Comparison of ENCODE assay signal across 32 cellular contexts in the genomic region with DNA sequence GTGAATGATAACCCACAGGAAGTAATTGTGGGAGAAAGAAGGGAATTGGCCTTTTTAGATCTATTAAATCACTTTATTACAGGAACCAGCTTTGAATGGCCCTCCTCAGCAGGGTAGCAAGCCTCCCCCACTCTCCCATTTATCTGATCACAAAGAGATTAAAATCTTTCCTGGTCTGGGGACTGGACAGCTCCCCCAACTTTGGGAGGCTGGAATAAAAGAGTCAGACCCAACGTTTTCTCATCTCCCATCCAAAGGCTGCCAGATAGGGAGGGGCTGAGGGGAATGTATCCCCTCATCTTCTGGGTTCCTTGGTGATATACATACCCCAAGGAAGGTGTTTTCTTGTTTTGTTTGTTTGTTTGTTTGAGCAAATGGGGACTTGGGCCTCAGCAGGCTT. TPM values are rescaled to one million over a fixed set of nuclear protein-coding genes. Genes with fewer than 3 reads are reported as not detected.
DNase-seq lines count a peak whose midpoint lies in the region; ATAC-seq and TF ChIP-seq lines count a peak whose summit lies in the region.
"Had no signal": no experiment of that assay in that cellular context is flagged by ENCODE, and none has a peak within 500 bp of the region (broad histone marks: within the 10 kb centered on the region; RNA-seq: fewer than 3 reads in every experiment).

No MANE protein-coding gene starts in this region.

- H3K27ac ChIP-seq in GM23338 (ENCODE audit: low read depth) = peak overlapping the region; percentile 100
- no peak overlapping the region for H3K27ac ChIP-seq in iPS DF 6.9 (ENCODE audit: low read length)
- peak overlapping the region; percentile 95 for H3K27ac ChIP-seq in neural progenitor cell
- H3K27ac ChIP-seq in brain microvascular endothelial cell = no peak overlapping the region
- H3K27ac ChIP-seq: A549, lower lobe of right lung, parathyroid adenoma, SK-N-MC, upper lobe of left lung had no signal

- no peaks in the 10 kb centered on the region for H3K9me3 ChIP-seq in NT2/D1 (ENCODE audit: insufficient read depth, low read length)
- no peaks in the 10 kb centered on the region for H3K9me3 ChIP-seq in iPS DF 6.9 (ENCODE audit: control insufficient read depth, insufficient read depth, low read length)
- no peaks in the 10 kb centered on the region for H3K9me3 ChIP-seq in neural progenitor cell (ENCODE audit: low read depth)
- H3K9me3 ChIP-seq: A549, lower lobe of right lung, mucosa of descending colon, upper lobe of left lung had no signal

- H3K36me3 Mint-ChIP-seq in GM23338 (ENCODE audit: low read depth) = peaks cover 72% of the 10 kb centered on the region
- peaks cover 18% of the 10 kb centered on the region for H3K36me3 Mint-ChIP-seq in neural progenitor cell
- H3K36me3 Mint-ChIP-seq: IgD-negative memory B cell; natural killer cell; stimulated activated naive B cell treated with anti-CD40 and anti-IgM and Interleukin-4, amounts not matched to agents 10 μg/mL and 1 μg/mL and 100 μg/mL, for 72 hours had no signal

- peaks cover 4% of the 10 kb centered on the region; the same call in 1 of the 3 replicates for H3K9me3 Mint-ChIP-seq in GM23338
- H3K9me3 Mint-ChIP-seq in neural progenitor cell = no peaks in the 10 kb centered on the region
- H3K9me3 Mint-ChIP-seq: activated T-cell treated with anti-CD3 and anti-CD28 coated beads, Interleukin-2, amount 50 U/mL, for 72 hours; natural killer cell; stimulated activated naive B cell treated with anti-CD40 and anti-IgM and Interleukin-4, amounts not matched to agents 10 μg/mL and 1 μg/mL and 100 μg/mL, for 72 hours; T-helper 1 cell treated with Interleukin-12 subunit alpha and Interleukin-12 subunit beta and Interleukin-4 antibody, amounts not matched to agents 30 μg/mL and 1 μg/mL, for 36 hours had no signal

- H3K36me3 ChIP-seq in GM23338 (ENCODE audit: insufficient read depth) (peaks cover 29% of the 10 kb centered on the region; the same call in 1 of the 2 replicates), NT2/D1 (ENCODE audit: insufficient read depth, insufficient read length, low read length) (peaks cover 58% of the 10 kb centered on the region), iPS DF 6.9 (ENCODE audit: control insufficient read depth, insufficient read depth, low read length) (peaks cover 16% of the 10 kb centered on the region; the same call in 1 of the 2 replicates), neural progenitor cell (peaks cover 4% of the 10 kb centered on the region), brain microvascular endothelial cell (replicated peaks) (no peaks in the 10 kb centered on the region)
- H3K36me3 ChIP-seq: lower lobe of right lung, upper lobe of left lung had no signal

- H3K9me2 ChIP-seq in GM23338 (ENCODE audit: insufficient read depth) = no peaks in the 10 kb centered on the region

- WGBS in iPS DF 6.9 (ENCODE audit: insufficient coverage, insufficient read length) = no CpG with 5 or more reads among the region's 1 CpG

- H2AFZ ChIP-seq in GM23338 (no peak overlapping the region), neural progenitor cell (replicated peaks) (no peak overlapping the region)
- H2AFZ ChIP-seq: parathyroid adenoma had no signal

- peaks cover 59% of the 10 kb centered on the region for H3K4me1 ChIP-seq in GM23338 (ENCODE audit: insufficient read depth)
- H3K4me1 ChIP-seq in NT2/D1 (ENCODE audit: insufficient read depth, insufficient read length) = peaks cover 11% of the 10 kb centered on the region
- H3K4me1 ChIP-seq in iPS DF 6.9 (ENCODE audit: control insufficient read depth, insufficient read depth, low read length) = peaks cover 5% of the 10 kb centered on the region; the same call in 1 of the 2 replicates
- H3K4me1 ChIP-seq in neural progenitor cell = peaks cover 51% of the 10 kb centered on the region
- H3K4me1 ChIP-seq: lower lobe of right lung, parathyroid adenoma had no signal

- H3K27me3 ChIP-seq in GM23338 (ENCODE audit: insufficient read depth) = no peaks in the 10 kb centered on the region
- peaks cover 11% of the 10 kb centered on the region for H3K27me3 ChIP-seq in NT2/D1 (ENCODE audit: insufficient read depth, insufficient read length)
- no peaks in the 10 kb centered on the region for H3K27me3 ChIP-seq in iPS DF 6.9 (ENCODE audit: control insufficient read depth, insufficient read depth, low read length)
- no peaks in the 10 kb centered on the region for H3K27me3 ChIP-seq in neural progenitor cell
- peaks cover 34% of the 10 kb centered on the region for H3K27me3 ChIP-seq in brain microvascular endothelial cell (replicated peaks)

- H3K79me2 ChIP-seq in GM23338 (replicated peaks; ENCODE audit: insufficient read depth) = peaks cover 68% of the 10 kb centered on the region
- peaks cover 76% of the 10 kb centered on the region for H3K79me2 ChIP-seq in neural progenitor cell (ENCODE audit: low read depth)
- H3K79me2 ChIP-seq: parathyroid adenoma had no signal

- peak overlapping the region; percentile 100 for H3K9ac ChIP-seq in NT2/D1 (ENCODE audit: insufficient read length, low read depth)
- no peak overlapping the region for H3K9ac ChIP-seq in neural progenitor cell
- H3K9ac ChIP-seq: parathyroid adenoma had no signal

- H3K4me3 ChIP-seq in GM23338 (peak overlapping the region; percentile 96), NT2/D1 (ENCODE audit: insufficient read length, low read depth) (peak overlapping the region; percentile 100), iPS DF 6.9 (ENCODE audit: low read length) (peak overlapping the region; percentile 97; the same call in 1 of the 2 replicates), neural progenitor cell (peak overlapping the region; percentile 90), brain microvascular endothelial cell (ENCODE audit: low read depth, low read length) (no peak overlapping the region)
- H3K4me3 ChIP-seq: A549, lower lobe of right lung, mucosa of descending colon, SK-N-MC, upper lobe of left lung had no signal

- H3K4me3 Mint-ChIP-seq in GM23338 (peak overlapping the region; percentile 99), neural progenitor cell (peak overlapping the region; percentile 99)
- H3K4me3 Mint-ChIP-seq: activated T-cell treated with anti-CD3 and anti-CD28 coated beads, Interleukin-2, amount 50 U/mL, for 72 hours; IgD-negative memory B cell; natural killer cell; stimulated activated naive B cell treated with anti-CD40 and anti-IgM and Interleukin-4, amounts not matched to agents 10 μg/mL and 1 μg/mL and 100 μg/mL, for 72 hours; T-helper 1 cell treated with Interleukin-12 subunit alpha and Interleukin-12 subunit beta and Interleukin-4 antibody, amounts not matched to agents 30 μg/mL and 1 μg/mL, for 36 hours had no signal

- TF ChIP-seq CTCF in GM23338 (conservative IDR thresholded peaks at IDR 0.05; ENCODE audit: low read depth in 2 of 2) = no peak
- TF ChIP-seq CTCF in neural progenitor cell (IDR thresholded peaks at IDR 0.05) = no peak
- no peak for TF ChIP-seq CTCF in brain microvascular endothelial cell (IDR thresholded peaks at IDR 0.05; ENCODE audit: low read depth, low read length, missing control alignments)

- H3K4me1 Mint-ChIP-seq in GM23338 (peaks cover 63% of the 10 kb centered on the region), neural progenitor cell (peaks cover 72% of the 10 kb centered on the region)

- H3F3A ChIP-seq in GM23338 (replicated peaks; ENCODE audit: low read depth) (peaks cover 63% of the 10 kb centered on the region), neural progenitor cell (ENCODE audit: low read depth) (peaks cover 92% of the 10 kb centered on the region)

- peak overlapping the region; percentile 97 for H3K27ac Mint-ChIP-seq in GM23338
- peak overlapping the region; percentile 58 for H3K27ac Mint-ChIP-seq in neural progenitor cell
- H3K27ac Mint-ChIP-seq: activated T-cell treated with anti-CD3 and anti-CD28 coated beads, Interleukin-2, amount 50 U/mL, for 72 hours; natural killer cell; stimulated activated naive B cell treated with anti-CD40 and anti-IgM and Interleukin-4, amounts not matched to agents 10 μg/mL and 1 μg/mL and 100 μg/mL, for 72 hours; T-helper 1 cell treated with Interleukin-12 subunit alpha and Interleukin-12 subunit beta and Interleukin-4 antibody, amounts not matched to agents 30 μg/mL and 1 μg/mL, for 36 hours had no signal

- H3K27me3 Mint-ChIP-seq in GM23338 (ENCODE audit: insufficient read depth, low read depth, poor library complexity) (peaks cover 50% of the 10 kb centered on the region), neural progenitor cell (ENCODE audit: insufficient read depth, low read depth) (peaks cover 8% of the 10 kb centered on the region)

- no peak for ATAC-seq in GM23338
- no peak for ATAC-seq in HG03432 (IDR thresholded peaks at IDR 0.05; ENCODE audit: unreplicated experiment)
- ATAC-seq: A549; activated T-cell treated with anti-CD3 and anti-CD28 coated beads, Interleukin-2, amount 50 U/mL, for 72 hours; esophagus mucosa; lower lobe of right lung; mucosa of descending colon; natural killer cell; stimulated activated naive B cell treated with anti-CD40 and anti-IgM and Interleukin-4, amounts not matched to agents 10 μg/mL and 1 μg/mL and 100 μg/mL, for 72 hours had no signal

- in situ Hi-C loops in brain microvascular endothelial cell (cut with HindIII; ENCODE audit: low pct_ligation_motif_present, low sequenced_read_pairs) = no loop called here

- no peak for DNase-seq in GM23338 (ENCODE audit: low spot score)
- no peak for DNase-seq in NT2/D1 (ENCODE audit: low read depth, low spot score)
- DNase-seq in iPS DF 6.9 (ENCODE audit: low read depth, low spot score) = no peak
- peak; percentile 50 for DNase-seq in neural progenitor cell (ENCODE audit: low spot score)
- no peak for DNase-seq in KG1 (lab: John Stamatoyannopoulos, UW)
- no peak for DNase-seq in brain microvascular endothelial cell
- no peak for DNase-seq in activated CD4-positive, CD25-positive, alpha-beta regulatory T cell treated with anti-CD3 and anti-CD28 coated beads, Interleukin-2, amount 50 U/mL, for 72 hours
- DNase-seq: activated CD4-positive, alpha-beta T cell treated with anti-CD3 and anti-CD28 coated beads, Interleukin-2, amount 50 U/mL, for 48 hours; activated T-cell treated with anti-CD3 and anti-CD28 coated beads, Interleukin-2, amount 50 U/mL, for 72 hours; Calu3; central memory CD4-positive, alpha-beta T cell; cortex of kidney; DND-41; foreskin fibroblast; lower lobe of right lung; mucosa of descending colon; natural killer cell; NCI-H1048; NCI-H1694; OCI-M1; small intestine; stimulated activated naive B cell treated with anti-CD40 and anti-IgM and Interleukin-4, amounts not matched to agents 10 μg/mL and 1 μg/mL and 100 μg/mL, for 72 hours; upper lobe of left lung had no signal

- H3K4me2 ChIP-seq in GM23338 (peak overlapping the region; percentile 84), neural progenitor cell (peak overlapping the region; percentile 100)
- H3K4me2 ChIP-seq: A549 had no signal

- H4K20me1 ChIP-seq in GM23338 (replicated peaks; ENCODE audit: insufficient read depth) (peaks cover 36% of the 10 kb centered on the region), neural progenitor cell (ENCODE audit: low read depth) (peaks cover 71% of the 10 kb centered on the region)

RNA-seq across cellular contexts. Expression of a gene that starts 2.4 kb away (rescaled TPM):
- total RNA-seq in GM23338 (2014; rRNA removed; shearing (Covaris generic)) = 1,538 and 1,571 TPM in 2 replicates
- 604 and 648 TPM in 2 replicates for polyA plus RNA-seq in GM23338 (2016; fragmentation: Nextera tagmentation; extraction: Ambion mirVana)
- total RNA-seq in neural progenitor cell (ENCODE audit: low replicate concordance) = 1,311 and 1,384 TPM in 2 replicates
- total RNA-seq: activated T-cell treated with anti-CD3 and anti-CD28 coated beads, Interleukin-2, amount 50 U/mL, for 72 hours; Calu3; esophagus mucosa; H4; lower lobe of right lung; mucosa of descending colon; natural killer cell; NCI-H460 had no signal
- polyA plus RNA-seq: IgD-negative memory B cell, small intestine had no signal

RNA-seq across cellular contexts. Expression of a gene that starts 19.1 kb away (rescaled TPM):
- total RNA-seq in GM23338 (2014; rRNA removed; shearing (Covaris generic)) = 47.2 and 49.5 TPM in 2 replicates
- 26.9 and 32.6 TPM in 2 replicates for polyA plus RNA-seq in GM23338 (2016; fragmentation: Nextera tagmentation; extraction: Ambion mirVana)
- 30.5 and 43.0 TPM in 2 replicates for total RNA-seq in neural progenitor cell (ENCODE audit: low replicate concordance)

RNA-seq across cellular contexts. Expression of a gene that starts 40.5 kb away (rescaled TPM):
- not detected in 2 replicates for total RNA-seq in GM23338 (2014; rRNA removed; shearing (Covaris generic))
- polyA plus RNA-seq in GM23338 (2016; fragmentation: Nextera tagmentation; extraction: Ambion mirVana) = not detected in 2 replicates
- not detected in 2 replicates for total RNA-seq in neural progenitor cell (ENCODE audit: low replicate concordance)
- total RNA-seq: Calu3, esophagus mucosa, H4, NCI-H460 had no signal
- polyA plus RNA-seq: A549 had no signal

RNA-seq across cellular contexts. Expression of a gene that starts 59.1 kb away (rescaled TPM):
- total RNA-seq in GM23338 (2014; rRNA removed; shearing (Covaris generic)) = 10.0 and 18.4 TPM in 2 replicates
- polyA plus RNA-seq in GM23338 (2016; fragmentation: Nextera tagmentation; extraction: Ambion mirVana) = 17.6 and 19.4 TPM in 2 replicates
- 3.0 and 6.5 TPM in 2 replicates for total RNA-seq in neural progenitor cell (ENCODE audit: low replicate concordance)
- total RNA-seq: H4 had no signal

RNA-seq across cellular contexts. Expression of a gene that starts 59.2 kb away (rescaled TPM):
- total RNA-seq in GM23338 (2014; rRNA removed; shearing (Covaris generic)) = 330 and 377 TPM in 2 replicates
- 1,101 and 1,122 TPM in 2 replicates for polyA plus RNA-seq in GM23338 (2016; fragmentation: Nextera tagmentation; extraction: Ambion mirVana)
- 831 and 964 TPM in 2 replicates for total RNA-seq in neural progenitor cell (ENCODE audit: low replicate concordance)

Comparison
In these comparisons a context has a peak if more than half of its experiments do, and no peak if none do; other contexts are left out.
1. H3K27ac ChIP-seq: peak in GM23338 (single experiment) and neural progenitor cell (single experiment); none in iPS DF 6.9 (single experiment) and brain microvascular endothelial cell (single experiment).